ENCODE assay signal across 8 cellular contexts in the genomic region with DNA sequence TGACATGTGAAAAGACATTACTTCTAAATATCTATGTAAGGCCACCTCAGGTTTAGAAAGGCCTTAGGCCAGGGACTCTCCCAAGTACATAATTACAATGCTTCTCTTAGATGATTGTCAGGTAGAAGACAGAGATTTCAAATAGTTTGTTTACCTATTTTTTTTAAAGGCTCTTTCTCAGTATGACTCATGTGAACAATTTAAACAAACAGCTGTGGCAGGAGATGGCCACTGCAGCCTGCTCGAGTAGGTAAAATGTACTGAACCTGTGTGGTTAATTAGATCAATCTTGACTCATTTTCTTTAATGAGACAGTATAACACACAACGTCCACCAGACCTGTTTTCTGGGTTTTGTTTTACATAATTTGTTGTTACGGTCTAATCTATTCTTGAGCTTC. TPM values are rescaled to one million over a fixed set of nuclear protein-coding genes. Genes with fewer than 3 reads are reported as not detected.
DNase-seq lines count a peak whose midpoint lies in the region; ATAC-seq and TF ChIP-seq lines count a peak whose summit lies in the region.

No MANE protein-coding gene starts in this region.

- in situ Hi-C loops in ACHN (cut with HindIII; ENCODE audit: low pct_ligation_motif_present, low pct_unique_long_range_greater_than_20kb, low sequenced_read_pairs), result no loop called here

- no peaks in the 10 kb centered on the region for H3K79me2 ChIP-seq in osteoblast (ENCODE audit: insufficient read depth, low read length)

- H3K36me3 ChIP-seq in osteoblast (ENCODE audit: insufficient read depth, low read length), result no peaks in the 10 kb centered on the region
- no peaks in the 10 kb centered on the region for H3K36me3 ChIP-seq in testis (ENCODE audit: low read depth, missing control alignments)

- TF ChIP-seq POLR2A in testis (IDR thresholded peaks at IDR 0.05), result no peak

- TF ChIP-seq CTCF in GM12865 (IDR thresholded peaks at IDR 0.05; ENCODE audit: insufficient read depth, low read depth, low read length, missing control alignments), result no peak
- TF ChIP-seq CTCF in GM20000 (IDR thresholded peaks at IDR 0.05; ENCODE audit: extremely low read depth, missing control alignments), result no peak
- TF ChIP-seq CTCF in osteoblast (IDR thresholded peaks at IDR 0.05; ENCODE audit: extremely low read depth, low read depth, low read length), result no peak
- TF ChIP-seq CTCF in testis (IDR thresholded peaks at IDR 0.05), result no peak

- H3K4me1 ChIP-seq in osteoblast (ENCODE audit: insufficient read depth, low read length) (no peaks in the 10 kb centered on the region), testis (no peaks in the 10 kb centered on the region)

- peak; percentile 81 for ATAC-seq in HG03457 (IDR thresholded peaks at IDR 0.05; ENCODE audit: unreplicated experiment)

- H3K4me2 ChIP-seq in osteoblast (ENCODE audit: insufficient read depth, low read length), result no peak overlapping the region

- H3K27me3 ChIP-seq in osteoblast (ENCODE audit: insufficient read depth, low read length) (no peaks in the 10 kb centered on the region), testis (no peaks in the 10 kb centered on the region)

- H3K9me3 ChIP-seq in osteoblast (ENCODE audit: low read depth, low read length), result no peaks in the 10 kb centered on the region
- H3K9me3 ChIP-seq in testis, result no peaks in the 10 kb centered on the region

- H3K4me3 ChIP-seq in GM12865 (ENCODE audit: low read depth, low read length) (peak overlapping the region; percentile 35), osteoblast (ENCODE audit: insufficient read depth, low read length) (no peak overlapping the region), testis (no peak overlapping the region)

- H3K27ac ChIP-seq in osteoblast (ENCODE audit: low read depth, low read length), result no peak overlapping the region
- no peak overlapping the region for H3K27ac ChIP-seq in testis

- intact Hi-C loops in testis (cut with DNase I; ENCODE audit: low total_unique reads), result no loop called here

- H2AFZ ChIP-seq in osteoblast (ENCODE audit: low read length), result no peak overlapping the region

- H4K20me1 ChIP-seq in osteoblast (ENCODE audit: insufficient read depth, low read length), result no peaks in the 10 kb centered on the region

- peak; percentile 81 for DNase-seq in GM12865 (ENCODE audit: low read depth)
- peak; percentile 54 for DNase-seq in GM20000 (ENCODE audit: low spot score)
- peak; percentile 8 for DNase-seq in SK-N-DZ (ENCODE audit: low spot score)
- DNase-seq in renal cortical epithelial cell (ENCODE audit: low read depth), result peak; percentile 75
- DNase-seq in osteoblast (ENCODE audit: insufficient read length, low spot score, missing footprints), result no peak
- no peak for DNase-seq in testis
- DNase-seq in ACHN, result no peak

- WGBS in testis, 2 donors, result 69 to 79% methylated on average over 3 of the region's 3 CpGs

RNA-seq across cellular contexts. Expression of a gene that starts 50.2 kb away (rescaled TPM):
- polyA plus RNA-seq in SK-N-DZ (2014; cell fraction: cytosol; rRNA removed), result 18.9 and 25.0 TPM in 2 replicates
- 15.0 and 20.2 TPM in 2 replicates for polyA plus RNA-seq in SK-N-DZ (2014; cell fraction: nucleus; rRNA removed)
- total RNA-seq in renal cortical epithelial cell (0.52 and 18.6 TPM in 2 replicates), osteoblast (5.8 and 7.7 TPM in 2 replicates), testis (10 to 100 TPM; 35.0 to 37.1 TPM)
- 63.5 TPM for polyA plus RNA-seq in testis (ENCODE audit: insufficient read depth, low read depth, low replicate concordance)

Comparison
In these comparisons a context has a peak if more than half of its experiments do, and no peak if none do; other contexts are left out.
1. DNase-seq: peak in GM12865 (single experiment), GM20000 (single experiment), SK-N-DZ (single experiment) and renal cortical epithelial cell (single experiment); none in osteoblast (single experiment), testis (single experiment) and ACHN (single experiment).